In genomic region chr1:44673675-44674112, GRCh38 we compare ENCODE assay signal across 8 cellular contexts. TPM values are rescaled to one million over a fixed set of nuclear protein-coding genes. Genes with fewer than 3 reads are reported as not detected.
DNase-seq lines count a peak whose midpoint lies in the region; ATAC-seq and TF ChIP-seq lines count a peak whose summit lies in the region.

No MANE protein-coding gene starts in this region.

- CTCF ChIA-PET in CD8-positive, alpha-beta T cell (lab: Charles Lee): interaction anchor here (1.2 to 6.9 kb wide), 4 partner anchors 13 to 78 kb away, joined by 3 to 43 read pairs (median 5); no protein-coding TSS in a partner anchor
- CTCF ChIA-PET in HEK293 (lab: Yijun Ruan, JAX): interaction anchor here (0.6 to 2.0 kb wide), 4 partner anchors 11 to 149 kb away, joined by 3 to 16 read pairs (median 4); no protein-coding TSS in a partner anchor
- CTCF ChIA-PET in activated B cell treated with CpG ODN at 0.5 μM for 24 hours (lab: Charles Lee): interaction anchor here (0.7 to 3.3 kb wide), 4 partner anchors 21 to 57 kb away, joined by 3 to 11 read pairs (median 8); partner anchors contain the start of gene RNU5D-1
- CTCF ChIA-PET in HEK293T (lab: Yijun Ruan, JAX): interaction anchor here (0.6 to 1.3 kb wide), 3 partner anchors 21 to 1472 kb away, joined by 3 to 7 read pairs (median 4); no protein-coding TSS in a partner anchor

- H3K9me3 ChIP-seq in CD8-positive, alpha-beta T cell (ENCODE audit: low read length): no peaks in the 10 kb centered on the region
- H3K9me3 ChIP-seq in HEK293 (ENCODE audit: control insufficient read depth, insufficient read depth, low read depth, low read length) (no peaks in the 10 kb centered on the region), right atrium auricular region (no peaks in the 10 kb centered on the region)

- peaks cover 12% of the 10 kb centered on the region for H3K4me1 ChIP-seq in CD8-positive, alpha-beta T cell (ENCODE audit: insufficient read depth, low read length)
- peaks cover 3% of the 10 kb centered on the region; the same call in 1 of the 2 replicates for H3K4me1 ChIP-seq in HEK293 (ENCODE audit: control insufficient read depth, insufficient read depth, low read length)
- H3K4me1 ChIP-seq in right atrium auricular region: peaks cover 0 to 45% of the 10 kb centered on the region in 2 donors

- H3K4me3 ChIP-seq in CD8-positive, alpha-beta T cell (ENCODE audit: low read depth, low read length): peak overlapping the region; percentile 88
- H3K4me3 ChIP-seq in HEK293 (ENCODE audit: low read depth, low read length) (peak overlapping the region; percentile 86), right atrium auricular region (peak overlapping the region; percentile 59 to 68)

- intact Hi-C loops in CD8-positive, alpha-beta T cell (cut with DNase I, micrococcal nuclease): loop anchor here (1.0 to 10.0 kb wide), 10 partner anchors 40 to 1013 kb away; partner anchors contain the start of genes KIF2C (in 2 of the 2), ATP6V0B (in 1 of the 2), B4GALT2 (in 1 of the 2) and DPH2 (in 1 of the 2)
- intact Hi-C loops in activated B cell treated with CpG ODN at 0.5 μM for 24 hours (cut with micrococcal nuclease): loop anchor here (1.0 to 5.0 kb wide), 11 partner anchors 25 to 1079 kb away; partner anchors contain the start of genes DMAP1, GPBP1L1, IPP and KIF2C

- POLR2A ChIA-PET in CD8-positive, alpha-beta T cell (lab: Charles Lee): interaction anchor here (0.8 to 4.8 kb wide), 8 partner anchors 9 to 338 kb away, joined by 3 to 35 read pairs (median 5); partner anchors contain the start of genes HECTD3 and UROD
- POLR2A ChIA-PET in HEK293 (lab: Yijun Ruan, JAX): interaction anchor here (0.6 to 2.4 kb wide), 13 partner anchors 10 to 1024 kb away, joined by 3 to 16 read pairs (median 5); partner anchors contain the start of genes KDM4A and RPS8
- POLR2A ChIA-PET in activated B cell treated with CpG ODN at 0.5 μM for 24 hours (lab: Charles Lee): interaction anchor here (0.7 to 5.5 kb wide), 25 partner anchors 9 to 1024 kb away, joined by 3 to 89 read pairs (median 6); partner anchors contain the start of genes DMAP1, DPH2, EIF2B3 and HECTD3
- POLR2A ChIA-PET in HEK293T (lab: Yijun Ruan, JAX): interaction anchor here (0.6 to 3.3 kb wide), 16 partner anchors 10 to 57 kb away, joined by 3 to 17 read pairs (median 3); no protein-coding TSS in a partner anchor

- DNase-seq in CD8-positive, alpha-beta T cell: no peak
- DNase-seq in activated B cell treated with CpG ODN at 0.5 μM for 24 hours (no peak), right atrium auricular region (ENCODE audit: low spot score) (no peak), DMS53 treated with DMSO at 0.1 percent for 48 hours (lab: John Stamatoyannopoulos, UW; ENCODE audit: unreplicated experiment) (no peak), OCI-M1 (lab: John Stamatoyannopoulos, UW) (no peak), HEK293T (ENCODE audit: extremely low spot score) (no peak)
- DNase-seq in stimulated activated effector memory CD8-positive, alpha-beta T cell treated with anti-CD3 and anti-CD28 coated beads, Interleukin-12 subunit alpha, Interleukin-12 subunit beta, amount 100 ng/mL, for 72 hours (ENCODE audit: low spot score in 2 of 2): no peak

- H3K27me3 ChIP-seq in CD8-positive, alpha-beta T cell (ENCODE audit: insufficient read depth, low read length): no peaks in the 10 kb centered on the region
- H3K27me3 ChIP-seq in right atrium auricular region: no peaks in the 10 kb centered on the region

- peaks cover 4% of the 10 kb centered on the region for H3K36me3 Mint-ChIP-seq in CD8-positive, alpha-beta T cell
- peaks cover 5% of the 10 kb centered on the region for H3K36me3 Mint-ChIP-seq in activated B cell treated with CpG ODN at 0.5 μM for 24 hours (ENCODE audit: low read depth)
- H3K36me3 Mint-ChIP-seq in stimulated activated effector memory CD8-positive, alpha-beta T cell treated with anti-CD3 and anti-CD28 coated beads, Interleukin-12 subunit alpha, Interleukin-12 subunit beta, amount 100 ng/mL, for 72 hours: no peaks in the 10 kb centered on the region

- no peak for TF ChIP-seq CTCF in CD8-positive, alpha-beta T cell (IDR thresholded peaks at IDR 0.05)
- no peak for TF ChIP-seq CTCF in HEK293 (tag by site-specific recombination; IDR thresholded peaks at IDR 0.05)
- TF ChIP-seq CTCF in activated B cell treated with CpG ODN at 0.5 μM for 24 hours (IDR thresholded peaks at IDR 0.05): no peak
- no peak for TF ChIP-seq CTCF in right atrium auricular region (IDR thresholded peaks at IDR 0.05)

- H3K4me3 Mint-ChIP-seq in CD8-positive, alpha-beta T cell: peak overlapping the region; percentile 94
- peak overlapping the region; percentile 87 for H3K4me3 Mint-ChIP-seq in activated B cell treated with CpG ODN at 0.5 μM for 24 hours
- H3K4me3 Mint-ChIP-seq in stimulated activated effector memory CD8-positive, alpha-beta T cell treated with anti-CD3 and anti-CD28 coated beads, Interleukin-12 subunit alpha, Interleukin-12 subunit beta, amount 100 ng/mL, for 72 hours: peak overlapping the region; percentile 83

- no peaks in the 10 kb centered on the region for H3K36me3 ChIP-seq in CD8-positive, alpha-beta T cell (ENCODE audit: insufficient read depth, low read length)
- H3K36me3 ChIP-seq in HEK293 (ENCODE audit: control insufficient read depth in 2 of 2, insufficient read depth in 1 of 2, low read length in 2 of 2) (no peaks in the 10 kb centered on the region), right atrium auricular region (no peaks in the 10 kb centered on the region)

- H3K9me3 Mint-ChIP-seq in CD8-positive, alpha-beta T cell: no peaks in the 10 kb centered on the region
- H3K9me3 Mint-ChIP-seq in activated B cell treated with CpG ODN at 0.5 μM for 24 hours: no peaks in the 10 kb centered on the region
- H3K9me3 Mint-ChIP-seq in stimulated activated effector memory CD8-positive, alpha-beta T cell treated with anti-CD3 and anti-CD28 coated beads, Interleukin-12 subunit alpha, Interleukin-12 subunit beta, amount 100 ng/mL, for 72 hours: no peaks in the 10 kb centered on the region

- no peak for ATAC-seq in CD8-positive, alpha-beta T cell
- ATAC-seq in activated B cell treated with CpG ODN at 0.5 μM for 24 hours (ENCODE audit: low read depth): no peak
- ATAC-seq in stimulated activated effector memory CD8-positive, alpha-beta T cell treated with anti-CD3 and anti-CD28 coated beads, Interleukin-12 subunit alpha, Interleukin-12 subunit beta, amount 100 ng/mL, for 72 hours: no peak

- peak overlapping the region; percentile 91 for H3K27ac Mint-ChIP-seq in CD8-positive, alpha-beta T cell
- H3K27ac Mint-ChIP-seq in activated B cell treated with CpG ODN at 0.5 μM for 24 hours: peak overlapping the region; percentile 93
- peak overlapping the region; percentile 87 for H3K27ac Mint-ChIP-seq in stimulated activated effector memory CD8-positive, alpha-beta T cell treated with anti-CD3 and anti-CD28 coated beads, Interleukin-12 subunit alpha, Interleukin-12 subunit beta, amount 100 ng/mL, for 72 hours

- H3K27me3 Mint-ChIP-seq in CD8-positive, alpha-beta T cell (ENCODE audit: low read depth): no peaks in the 10 kb centered on the region
- H3K27me3 Mint-ChIP-seq in activated B cell treated with CpG ODN at 0.5 μM for 24 hours: no peaks in the 10 kb centered on the region

- peaks cover 25% of the 10 kb centered on the region for H3K4me1 Mint-ChIP-seq in CD8-positive, alpha-beta T cell (ENCODE audit: low read depth)
- peaks cover 32% of the 10 kb centered on the region for H3K4me1 Mint-ChIP-seq in activated B cell treated with CpG ODN at 0.5 μM for 24 hours
- H3K4me1 Mint-ChIP-seq in stimulated activated effector memory CD8-positive, alpha-beta T cell treated with anti-CD3 and anti-CD28 coated beads, Interleukin-12 subunit alpha, Interleukin-12 subunit beta, amount 100 ng/mL, for 72 hours: peaks cover 14% of the 10 kb centered on the region

- peak overlapping the region; percentile 82 for H3K27ac ChIP-seq in CD8-positive, alpha-beta T cell (ENCODE audit: low read depth, low read length)
- H3K27ac ChIP-seq in HEK293 (ENCODE audit: extremely low read depth, low read depth, low read length) (no peak overlapping the region), right atrium auricular region (peak overlapping the region; percentile 96 to 97)

TF ChIP-seq in HEK293, 187 proteins besides CTCF, POLR2A, EP300 and RAD21:
- TF ChIP-seq ZBTB48 (tag by site-specific recombination; IDR thresholded peaks at IDR 0.05): peak; percentile 49; the same call in 1 of the 2 replicates
- TF ChIP-seq ZNF777 (tag by site-specific recombination; IDR thresholded peaks at IDR 0.05; ENCODE audit: borderline replicate concordance): 0 out of 2 replicates have a peak, but pooled peaks have one; percentile 33
- TF ChIP-seq ZBTB20 (tag by site-specific recombination; IDR thresholded peaks at IDR 0.05): peak; percentile 93
- peak; percentile 93 for TF ChIP-seq ZNF335 (tag by site-specific recombination; conservative IDR thresholded peaks at IDR 0.05)
- TF ChIP-seq ZNF600 (tag by site-specific recombination; IDR thresholded peaks at IDR 0.05): 0 out of 2 replicates have a peak, but pooled peaks have one; percentile 30
- no peak for TF ChIP-seq ZNF549 (tag by site-specific recombination; IDR thresholded peaks at IDR 0.05)
- TF ChIP-seq ZNF623 (tag by site-specific recombination; IDR thresholded peaks at IDR 0.05): no peak

TF ChIP-seq in HEK293T, 16 proteins besides CTCF, POLR2A, EP300 and RAD21 (continues in another document):
- no peak for TF ChIP-seq NFRKB (IDR thresholded peaks at IDR 0.05)
- TF ChIP-seq BHLHE40 (IDR thresholded peaks at IDR 0.05; ENCODE audit: borderline replicate concordance): no peak
- TF ChIP-seq SP1 (IDR thresholded peaks at IDR 0.05): no peak
- no peak for TF ChIP-seq FOXA1 (IDR thresholded peaks at IDR 0.05)
- TF ChIP-seq FOXM1 (IDR thresholded peaks at IDR 0.05; ENCODE audit: borderline replicate concordance): no peak
- no peak for TF ChIP-seq LEF1 (IDR thresholded peaks at IDR 0.05; ENCODE audit: borderline replicate concordance)
- TF ChIP-seq FOXK2 (IDR thresholded peaks at IDR 0.05): no peak
- no peak for TF ChIP-seq ELF4 (IDR thresholded peaks at IDR 0.05)
- no peak for TF ChIP-seq HDGF (IDR thresholded peaks at IDR 0.05; ENCODE audit: borderline replicate concordance)

RNA-seq across cellular contexts. Expression of gene TMEM53, which starts 0.6 kb away (rescaled TPM):
- total RNA-seq in CD8-positive, alpha-beta T cell: 1 to 10 TPM in 1 of 2 experiments, not detected in 1; 1.2 TPM
- total RNA-seq in activated B cell treated with CpG ODN at 0.5 μM for 24 hours (4.6 and 4.8 TPM in 2 replicates), right atrium auricular region (10 to 100 TPM in 1 of 2 donors, 1 to 10 TPM in 1; 8.3 to 13.1 TPM)

RNA-seq across cellular contexts. Expression of gene ARMH1, which starts 0.8 kb away (rescaled TPM):
- total RNA-seq in CD8-positive, alpha-beta T cell: 100 to 1,000 TPM; 117 to 128 TPM
- total RNA-seq in activated B cell treated with CpG ODN at 0.5 μM for 24 hours: 18.1 and 19.9 TPM in 2 replicates
- 1 to 10 TPM in 1 of 2 donors, under 1 TPM in 1; 0.19 to 5.2 TPM for total RNA-seq in right atrium auricular region

RNA-seq across cellular contexts. Expression of gene RNU5D-1, which starts 57.3 kb away (rescaled TPM):
- not detected for total RNA-seq in CD8-positive, alpha-beta T cell
- not detected in 2 replicates for total RNA-seq in activated B cell treated with CpG ODN at 0.5 μM for 24 hours
- total RNA-seq in right atrium auricular region: not detected
